ENCODE assay signal across 8 cellular contexts in genomic region chr14:77376380-77376770, GRCh38. TPM values are rescaled to one million over a fixed set of nuclear protein-coding genes. Genes with fewer than 3 reads are reported as not detected.
DNase-seq lines count a peak whose midpoint lies in the region; ATAC-seq and TF ChIP-seq lines count a peak whose summit lies in the region.

No MANE protein-coding gene starts in this region.

- in situ Hi-C loops in astrocyte of the spinal cord (cut with HindIII; ENCODE audit: low sequenced_read_pairs), result no loop called here

- H3K36me3 ChIP-seq in Peyer's patch, result no peaks in the 10 kb centered on the region

- peak overlapping the region; percentile 75 to 95 (median 82) for H3K27ac ChIP-seq in Peyer's patch

- TF ChIP-seq POLR2A in Peyer's patch (IDR thresholded peaks at IDR 0.05), result no peak

- H3K9me3 ChIP-seq in Peyer's patch (no peaks in the 10 kb centered on the region), iPS-18c (ENCODE audit: control insufficient read depth, insufficient read depth, low read length) (peaks cover 2% of the 10 kb centered on the region)

- H3K27me3 ChIP-seq in Peyer's patch, result no peaks in the 10 kb centered on the region

- TF ChIP-seq CTCF in Peyer's patch (IDR thresholded peaks at IDR 0.05) (no peak), astrocyte of the spinal cord (IDR thresholded peaks at IDR 0.05; ENCODE audit: low read depth, low read length) (no peak)

- peak; percentile 8 for ATAC-seq in HG02970 (IDR thresholded peaks at IDR 0.05; ENCODE audit: low FRiP score, unreplicated experiment)

- DNase-seq in activated T-cell treated with anti-CD3 and anti-CD28 coated beads for 1 hour (ENCODE audit: low read depth) (peak; percentile 12), Peyer's patch (peak in 2 of 3 donors; percentile 35 to 52), astrocyte of the spinal cord (ENCODE audit: low read depth, low spot score) (peak; percentile 24), NCI-H2107 (lab: John Stamatoyannopoulos, UW) (no peak)
- DNase-seq in activated T-cell treated with anti-CD3 and anti-CD28 coated beads, Interleukin-2, amount 50 U/mL, for 1 hour, result no peak
- DNase-seq in stimulated activated CD4-positive, alpha-beta T cell treated with anti-CD3 and anti-CD28 coated beads, Interleukin-12 subunit alpha, Interleukin-12 subunit beta, amount 100 ng/mL, for 48 hours (ENCODE audit: low read depth in 2 of 3, low spot score in 1 of 3), result peak; percentile 12 to 21 (median 20)

- H3K4me3 ChIP-seq in Peyer's patch, result peak overlapping the region; percentile 80 to 98 (median 90)
- H3K4me3 ChIP-seq in astrocyte of the spinal cord (ENCODE audit: low read depth, low read length), result peak overlapping the region; percentile 87
- H3K4me3 ChIP-seq in iPS-18c (ENCODE audit: insufficient read depth, low read depth, low read length), result peak overlapping the region; percentile 99

- H3K4me1 ChIP-seq in Peyer's patch, result peaks cover 0 to 15% (median 0%) of the 10 kb centered on the region in 4 donors

RNA-seq across cellular contexts. Expression of gene TMED8, which starts 0.5 kb away (rescaled TPM):
- 1 to 10 TPM; 7.4 to 9.9 (median 7.5) TPM for total RNA-seq in Peyer's patch

RNA-seq across cellular contexts. Expression of gene SAMD15, which starts 0.8 kb away (rescaled TPM):
- 1 to 10 TPM in 1 of 4 donors, under 1 TPM in 1, not detected in 2; 0.35 to 1.7 TPM for total RNA-seq in Peyer's patch

RNA-seq across cellular contexts. Expression of gene NOXRED1, which starts 46.9 kb away (rescaled TPM):
- total RNA-seq in Peyer's patch, result 1 to 10 TPM in 2 of 4 donors, not detected in 2; 1.2 to 2.8 TPM

RNA-seq across cellular contexts. Expression of gene GSTZ1, which starts 55.5 kb away (rescaled TPM):
- 10 to 100 TPM; 18.0 to 49.9 (median 36.0) TPM for total RNA-seq in Peyer's patch

RNA-seq across cellular contexts. Expression of gene POMT2, which starts 55.7 kb away (rescaled TPM):
- total RNA-seq in Peyer's patch, result 10 to 100 TPM; 19.0 to 43.0 (median 31.6) TPM

Comparison
In these comparisons a context has a peak if more than half of its experiments do, and no peak if none do; other contexts are left out.
1. DNase-seq: peak in activated T-cell treated with anti-CD3 and anti-CD28 coated beads for 1 hour (single experiment), Peyer's patch (2 of 3), astrocyte of the spinal cord (single experiment) and stimulated activated CD4-positive, alpha-beta T cell treated with anti-CD3 and anti-CD28 coated beads, Interleukin-12 subunit alpha, Interleukin-12 subunit beta, amount 100 ng/mL, for 48 hours (3 of 3); none in activated T-cell treated with anti-CD3 and anti-CD28 coated beads, Interleukin-2, amount 50 U/mL, for 1 hour (single experiment) and NCI-H2107 (single experiment).
2. Peak in every context shown above with its lines, with median percentiles within 50 percentile points of each other: H3K4me3 ChIP-seq.